24 cellular contexts compared by ENCODE assay signal in the genomic region with DNA sequence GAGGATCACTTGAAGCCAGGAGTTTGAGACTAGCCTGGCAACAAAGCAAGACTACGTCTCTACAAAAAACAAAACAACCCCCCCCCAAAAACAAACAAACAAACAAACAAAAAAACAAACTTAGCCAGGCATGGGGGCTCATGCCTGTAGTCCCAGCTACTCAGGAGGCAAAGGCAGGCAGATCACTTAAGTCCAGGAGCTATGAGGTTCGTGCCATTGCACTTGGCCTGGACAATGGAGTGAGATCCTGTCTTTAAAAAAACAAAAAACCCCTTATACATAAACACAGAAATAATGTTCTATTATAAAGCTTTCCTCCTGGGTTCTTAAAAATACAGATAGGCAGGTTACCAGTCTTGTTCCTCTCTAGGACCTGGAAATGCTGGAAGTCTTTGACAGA. TPM values are rescaled to one million over a fixed set of nuclear protein-coding genes. Genes with fewer than 3 reads are reported as not detected.
DNase-seq lines count a peak whose midpoint lies in the region; ATAC-seq, FAIRE-seq and TF ChIP-seq lines count a peak whose summit lies in the region.
"Had no signal": no experiment of that assay in that cellular context is flagged by ENCODE, and none has a peak within 500 bp of the region (broad histone marks: within the 10 kb centered on the region; RNA-seq: fewer than 3 reads in every experiment).

No MANE protein-coding gene starts in this region.

- in situ Hi-C loops in K562 (cut with MboI): no loop called here

- no peaks in the 10 kb centered on the region for H4K20me1 ChIP-seq in OCI-LY1 (ENCODE audit: insufficient read depth, low read length)
- H4K20me1 ChIP-seq in K562 (replicated peaks; ENCODE audit: control insufficient read depth, insufficient read depth, low read length): 0 out of 2 replicates have a peak, but pooled peaks cover 5% of the 10 kb centered on the region
- H4K20me1 ChIP-seq: BLaER1 had no signal

- no TSS peak for BruUV-seq in K562 (replicated peaks; lab: Mats Ljungman, UMichigan)

- H3K9ac ChIP-seq in OCI-LY1 (ENCODE audit: low read length) (no peak overlapping the region; the same call in 1 of the 2 replicates), K562 (ENCODE audit: insufficient read depth in 1 of 2, low read depth in 2 of 2, low read length in 2 of 2) (peak overlapping the region in 1 of 2 experiments; percentile 93; a peak in 3 of 4 replicates)
- H3K9ac ChIP-seq: BLaER1 had no signal

- no peak for TF ChIP-seq EP300 in K562 (IDR thresholded peaks at IDR 0.05; ENCODE audit: low read length)

- ATAC-seq in stimulated activated naive CD8-positive, alpha-beta T cell treated with anti-CD3 and anti-CD28 coated beads, Interleukin-15, amount 100 ng/mL, for 72 hours: no peak
- no peak for ATAC-seq in K562
- ATAC-seq in HG03175 (IDR thresholded peaks at IDR 0.05; ENCODE audit: unreplicated experiment): no peak
- ATAC-seq: CD8-positive, alpha-beta T cell had no signal

- H3K4me2 ChIP-seq in OCI-LY1 (ENCODE audit: low read length) (peak overlapping the region; percentile 94), K562 (ENCODE audit: insufficient read depth, low read length) (peak overlapping the region; percentile 93)
- H3K4me2 ChIP-seq: BLaER1 had no signal

- H3K36me3 ChIP-seq in OCI-LY1 (ENCODE audit: insufficient read depth, low read length): peaks cover 39% of the 10 kb centered on the region
- peaks cover 52% of the 10 kb centered on the region for H3K36me3 ChIP-seq in K562 (ENCODE audit: control insufficient read depth, insufficient read depth, low read length)
- H3K36me3 ChIP-seq: BLaER1 had no signal

- H3K9me1 ChIP-seq in K562 (ENCODE audit: control insufficient read depth, insufficient read depth, low read length): no peaks in the 10 kb centered on the region

- H3K79me2 ChIP-seq in OCI-LY1 (ENCODE audit: insufficient read depth, low read length) (peaks cover 23% of the 10 kb centered on the region), K562 (ENCODE audit: control insufficient read depth, insufficient read depth, low read length) (peaks cover 58% of the 10 kb centered on the region)

- TF ChIP-seq RAD21 in K562 (CRISPR knock-in tag; conservative IDR thresholded peaks at IDR 0.05 in 1 of 2, IDR thresholded peaks at IDR 0.05 in 1 of 2): no peak

- H2AFZ ChIP-seq in OCI-LY1 (ENCODE audit: low read length): no peak overlapping the region
- no peak overlapping the region for H2AFZ ChIP-seq in K562 (ENCODE audit: low read depth, low read length)

- peak overlapping the region; percentile 61 for H3K4me3 ChIP-seq in HL-60 (replicated peaks; ENCODE audit: insufficient read depth, low read length)
- peak overlapping the region; percentile 99 for H3K4me3 ChIP-seq in OCI-LY1 (ENCODE audit: low read depth, low read length, poor library complexity, severe bottlenecking)
- peak overlapping the region; percentile 73 for H3K4me3 ChIP-seq in K562
- H3K4me3 ChIP-seq: BLaER1 had no signal

- H3K4me3 Mint-ChIP-seq in stimulated activated naive CD8-positive, alpha-beta T cell treated with anti-CD3 and anti-CD28 coated beads, Interleukin-15, Interleukin-2, amounts not matched to agents 100 ng/mL and 50 ng/mL, for 24 hours: no peak overlapping the region
- no peak overlapping the region for H3K4me3 Mint-ChIP-seq in stimulated activated naive CD8-positive, alpha-beta T cell treated with anti-CD3 and anti-CD28 coated beads, Interleukin-15, amount 100 ng/mL, for 72 hours
- H3K4me3 Mint-ChIP-seq: B cell; CD4-positive, CD25-positive, alpha-beta regulatory T cell; HFFc6 had no signal

- no peak for FAIRE-seq in K562 (lab: Jason Lieb, UNC)
- FAIRE-seq: A204.1, G401.6, GM12892 had no signal

- CTCF ChIA-PET in K562 (lab: Yijun Ruan, JAX; ENCODE audit: low intra/inter-chr PET ratio): no interaction called here

- no peaks in the 10 kb centered on the region for H3K4me1 Mint-ChIP-seq in stimulated activated naive CD8-positive, alpha-beta T cell treated with anti-CD3 and anti-CD28 coated beads, Interleukin-15, Interleukin-2, amounts not matched to agents 100 ng/mL and 50 ng/mL, for 24 hours (ENCODE audit: low read depth)
- no peaks in the 10 kb centered on the region for H3K4me1 Mint-ChIP-seq in stimulated activated naive CD8-positive, alpha-beta T cell treated with anti-CD3 and anti-CD28 coated beads, Interleukin-15, amount 100 ng/mL, for 72 hours

- DNase-seq in stimulated activated naive CD8-positive, alpha-beta T cell treated with anti-CD3 and anti-CD28 coated beads, Interleukin-15, amount 100 ng/mL, for 72 hours: no peak
- DNase-seq in HL-60 (ENCODE audit: low read depth in 1 of 2, low spot score in 1 of 2) (no peak), K562 (ENCODE audit: extremely low read depth in 1 of 4, low spot score in 3 of 4) (no peak), NCI-H1105 treated with DMSO at 0.1 percent for 48 hours (lab: John Stamatoyannopoulos, UW) (no peak), iPS-NIHi11 (ENCODE audit: low spot score) (no peak)
- DNase-seq: CD4-positive, CD25-positive, alpha-beta regulatory T cell; CD8-positive, alpha-beta T cell; DMS153; DND-41; GOT3; H7; HCEC 1CT; HFFc6 had no signal

- POLR2A ChIA-PET in K562 (lab: Yijun Ruan, JAX): interaction anchor here (0.6 to 2.7 kb wide), 3 partner anchors 9 to 79 kb away, joined by 3 to 18 read pairs (median 4); no protein-coding TSS in a partner anchor

- no peak for TF ChIP-seq POLR2A in K562 (conservative IDR thresholded peaks at IDR 0.05)

- no peak overlapping the region for H3K27ac ChIP-seq in HL-60 (replicated peaks)
- H3K27ac ChIP-seq in OCI-LY1 (ENCODE audit: low read depth, low read length, poor library complexity, severe bottlenecking): no peak overlapping the region
- H3K27ac ChIP-seq in K562 (ENCODE audit: extremely low read depth, low read depth, low read length): peak overlapping the region; percentile 97
- H3K27ac ChIP-seq: 22Rv1, BLaER1, C4-2B had no signal

- no peaks in the 10 kb centered on the region for H3K27me3 ChIP-seq in HL-60 (ENCODE audit: insufficient read depth, poor library complexity, severe bottlenecking)
- no peaks in the 10 kb centered on the region for H3K27me3 ChIP-seq in OCI-LY1 (ENCODE audit: insufficient read depth, low read length)
- no peaks in the 10 kb centered on the region for H3K27me3 ChIP-seq in K562 (ENCODE audit: control insufficient read depth in 2 of 2, insufficient read depth in 2 of 2, low read length in 2 of 2)
- H3K27me3 ChIP-seq: BLaER1 had no signal

- WGBS in K562 (ENCODE audit: insufficient coverage, low coverage, missing lambda C conversion rate): 34% methylated on average over 2 of the region's 2 CpGs

- H3F3A ChIP-seq in OCI-LY1 (ENCODE audit: insufficient read depth, low read length): no peaks in the 10 kb centered on the region

- H3K4me1 ChIP-seq in OCI-LY1 (ENCODE audit: insufficient read depth, low read length, severe bottlenecking) (peaks cover 29% of the 10 kb centered on the region), K562 (replicated peaks in 1 of 2; ENCODE audit: control insufficient read depth in 2 of 2, insufficient read depth in 2 of 2, low read length in 2 of 2) (peaks cover 4 to 23% of the 10 kb centered on the region in 2 experiments; a peak in 4 of 5 replicates)

- no peaks in the 10 kb centered on the region for H3K9me3 ChIP-seq in OCI-LY1 (ENCODE audit: low read length)
- no peaks in the 10 kb centered on the region for H3K9me3 ChIP-seq in K562 (replicated peaks; ENCODE audit: control insufficient read depth, insufficient read depth, low read depth, low read length)
- H3K9me3 ChIP-seq: BLaER1 had no signal

- H3K27ac Mint-ChIP-seq in stimulated activated naive CD8-positive, alpha-beta T cell treated with anti-CD3 and anti-CD28 coated beads, Interleukin-15, Interleukin-2, amounts not matched to agents 100 ng/mL and 50 ng/mL, for 24 hours: peak overlapping the region; percentile 26
- H3K27ac Mint-ChIP-seq in stimulated activated naive CD8-positive, alpha-beta T cell treated with anti-CD3 and anti-CD28 coated beads, Interleukin-15, amount 100 ng/mL, for 72 hours: no peak overlapping the region
- H3K27ac Mint-ChIP-seq: B cell; CD8-positive, alpha-beta T cell; HFFc6 had no signal

- intact Hi-C loops in K562 (cut with micrococcal nuclease): no loop called here

- no peaks in the 10 kb centered on the region for H3K9me3 Mint-ChIP-seq in stimulated activated naive CD8-positive, alpha-beta T cell treated with anti-CD3 and anti-CD28 coated beads, Interleukin-15, Interleukin-2, amounts not matched to agents 100 ng/mL and 50 ng/mL, for 24 hours
- H3K9me3 Mint-ChIP-seq in stimulated activated naive CD8-positive, alpha-beta T cell treated with anti-CD3 and anti-CD28 coated beads, Interleukin-15, amount 100 ng/mL, for 72 hours: no peaks in the 10 kb centered on the region
- H3K9me3 Mint-ChIP-seq: CD4-positive, CD25-positive, alpha-beta regulatory T cell; CD8-positive, alpha-beta T cell; HFFc6 had no signal

- H3K27me3 Mint-ChIP-seq in stimulated activated naive CD8-positive, alpha-beta T cell treated with anti-CD3 and anti-CD28 coated beads, Interleukin-15, Interleukin-2, amounts not matched to agents 100 ng/mL and 50 ng/mL, for 24 hours: peaks cover 3% of the 10 kb centered on the region
- H3K27me3 Mint-ChIP-seq in stimulated activated naive CD8-positive, alpha-beta T cell treated with anti-CD3 and anti-CD28 coated beads, Interleukin-15, amount 100 ng/mL, for 72 hours: no peaks in the 10 kb centered on the region

- TF ChIP-seq CTCF in HL-60 (IDR thresholded peaks at IDR 0.05; ENCODE audit: insufficient read depth, low read length): no peak
- no peak for TF ChIP-seq CTCF in OCI-LY1 (IDR thresholded peaks at IDR 0.05; ENCODE audit: low read length)
- no peak for TF ChIP-seq CTCF in K562 (IDR thresholded peaks at IDR 0.05 in 2 of 3, conservative IDR thresholded peaks at IDR 0.05 in 1 of 3; ENCODE audit: insufficient read depth in 2 of 3, low read depth in 1 of 3, low read length in 3 of 3)

- no peaks in the 10 kb centered on the region for H3K9me2 ChIP-seq in OCI-LY1 (ENCODE audit: low read depth, low read length)

- H3K36me3 Mint-ChIP-seq in stimulated activated naive CD8-positive, alpha-beta T cell treated with anti-CD3 and anti-CD28 coated beads, Interleukin-15, Interleukin-2, amounts not matched to agents 100 ng/mL and 50 ng/mL, for 24 hours (ENCODE audit: low read depth): no peaks in the 10 kb centered on the region
- H3K36me3 Mint-ChIP-seq: CD4-positive, CD25-positive, alpha-beta regulatory T cell; CD8-positive, alpha-beta T cell had no signal

RNA-seq across cellular contexts. Expression of gene GTSF1, which starts 1.6 kb away (rescaled TPM):
- total RNA-seq in K562 (2011; cell fraction: chromatin; rRNA removed; ENCODE audit: low replicate concordance): 171 and 231 TPM in 2 replicates
- 114 and 120 TPM in 2 replicates for total RNA-seq in K562 (2011; cell fraction: nucleolus; rRNA removed)
- total RNA-seq in K562 (2011; cell fraction: nucleoplasm; rRNA removed): 142 and 195 TPM in 2 replicates
- 247 and 289 TPM in 2 replicates for total RNA-seq in K562 (2014; rRNA removed)
- total RNA-seq in K562 (2014; rRNA removed; fragmentation: Illumina TruSeq; extraction: Trizol): 426 and 493 TPM in 2 replicates
- 370 and 390 TPM in 2 replicates for total RNA-seq in K562 (2015; rRNA removed; fragmentation: Illumina TruSeq; extraction: Trizol)
- 275 and 293 TPM in 2 replicates for total RNA-seq in K562 (2021)
- 755 and 772 TPM in 2 replicates for polyA plus RNA-seq in K562 (2011; rRNA removed)
- 401 and 610 TPM in 2 replicates for polyA plus RNA-seq in K562 (2011; cell fraction: cytosol; rRNA removed)
- polyA plus RNA-seq in K562 (2011; cell fraction: nucleus; rRNA removed): 280 and 410 TPM in 2 replicates
- polyA plus RNA-seq in K562 (2012): 413 and 440 TPM in 2 replicates
- 506 and 588 TPM in 2 replicates for polyA plus RNA-seq in K562 (2014; fragmentation: Illumina TruSeq; extraction: Trizol)
- polyA plus RNA-seq in K562 (2014; fragmentation: Nextera tagmentation; extraction: Ambion mirVana): 1,000 to 10,000 TPM; 1,162 to 1,335 TPM
- 490 and 525 TPM in 2 replicates for polyA plus RNA-seq in K562 (2014; rRNA removed)
- 316 and 357 TPM in 2 replicates for polyA minus RNA-seq in K562 (2011; rRNA and poly(A)+ RNA removed)
- 105 and 110 TPM in 2 replicates for polyA minus RNA-seq in K562 (2011; cell fraction: cytosol; rRNA and poly(A)+ RNA removed)
- 61.3 and 121 TPM in 2 replicates for polyA minus RNA-seq in K562 (2011; cell fraction: nucleus; rRNA and poly(A)+ RNA removed)
- total RNA-seq: HFFc6 had no signal
- polyA plus RNA-seq: AG04450 had no signal

RNA-seq across cellular contexts. Expression of gene NCKAP1L, which starts 25.8 kb away (rescaled TPM):
- 19.1 and 19.6 TPM in 2 replicates for total RNA-seq in K562 (2011; cell fraction: chromatin; rRNA removed; ENCODE audit: low replicate concordance)
- total RNA-seq in K562 (2011; cell fraction: nucleolus; rRNA removed): 7.2 and 7.8 TPM in 2 replicates
- total RNA-seq in K562 (2011; cell fraction: nucleoplasm; rRNA removed): 10.0 and 15.0 TPM in 2 replicates
- total RNA-seq in K562 (2014; rRNA removed) (19.3 and 32.9 TPM in 2 replicates), K562 (2014; rRNA removed; fragmentation: Illumina TruSeq; extraction: Trizol) (34.5 and 41.6 TPM in 2 replicates), K562 (2015; rRNA removed; fragmentation: Illumina TruSeq; extraction: Trizol) (48.2 and 53.9 TPM in 2 replicates), K562 (2021) (29.3 and 30.4 TPM in 2 replicates)
- polyA plus RNA-seq in K562 (2011; rRNA removed) (19.9 and 70.0 TPM in 2 replicates), K562 (2014; fragmentation: Illumina TruSeq; extraction: Trizol) (29.0 and 30.7 TPM in 2 replicates), K562 (2014; fragmentation: Nextera tagmentation; extraction: Ambion mirVana) (10 to 100 TPM; 12.6 to 29.1 TPM), K562 (2014; rRNA removed) (19.7 and 21.1 TPM in 2 replicates)
- 13.8 and 66.9 TPM in 2 replicates for polyA plus RNA-seq in K562 (2011; cell fraction: cytosol; rRNA removed)
- polyA plus RNA-seq in K562 (2011; cell fraction: nucleus; rRNA removed): 17.9 and 90.8 TPM in 2 replicates
- 40.5 and 54.5 TPM in 2 replicates for polyA plus RNA-seq in K562 (2012)
- polyA minus RNA-seq in K562 (2011; rRNA and poly(A)+ RNA removed): 29.9 and 129 TPM in 2 replicates
- 9.1 and 28.6 TPM in 2 replicates for polyA minus RNA-seq in K562 (2011; cell fraction: cytosol; rRNA and poly(A)+ RNA removed)
- 6.9 and 56.2 TPM in 2 replicates for polyA minus RNA-seq in K562 (2011; cell fraction: nucleus; rRNA and poly(A)+ RNA removed)
- total RNA-seq: H7 had no signal
- polyA plus RNA-seq: AG04450 had no signal

RNA-seq across cellular contexts. Expression of gene ITGA5, which starts 52.7 kb away (rescaled TPM):
- 326 and 672 TPM in 2 replicates for total RNA-seq in K562 (2011; cell fraction: chromatin; rRNA removed; ENCODE audit: low replicate concordance)
- 425 and 592 TPM in 2 replicates for total RNA-seq in K562 (2011; cell fraction: nucleolus; rRNA removed)
- total RNA-seq in K562 (2011; cell fraction: nucleoplasm; rRNA removed): 368 and 393 TPM in 2 replicates
- total RNA-seq in K562 (2014; rRNA removed) (47.4 and 59.0 TPM in 2 replicates), K562 (2014; rRNA removed; fragmentation: Illumina TruSeq; extraction: Trizol) (41.7 and 49.0 TPM in 2 replicates), K562 (2015; rRNA removed; fragmentation: Illumina TruSeq; extraction: Trizol) (33.7 and 34.5 TPM in 2 replicates), K562 (2021) (71.0 and 75.2 TPM in 2 replicates)
- polyA plus RNA-seq in K562 (2011; rRNA removed) (55.5 and 114 TPM in 2 replicates), K562 (2014; fragmentation: Illumina TruSeq; extraction: Trizol) (82.1 and 82.8 TPM in 2 replicates), K562 (2014; fragmentation: Nextera tagmentation; extraction: Ambion mirVana) (1 to 10 TPM; 9.1 to 9.2 TPM), K562 (2014; rRNA removed) (34.0 and 36.0 TPM in 2 replicates)
- 44.7 and 52.4 TPM in 2 replicates for polyA plus RNA-seq in K562 (2011; cell fraction: cytosol; rRNA removed)
- 273 and 364 TPM in 2 replicates for polyA plus RNA-seq in K562 (2011; cell fraction: nucleus; rRNA removed)
- 58.8 and 103 TPM in 2 replicates for polyA plus RNA-seq in K562 (2012)
- 104 and 113 TPM in 2 replicates for polyA minus RNA-seq in K562 (2011; rRNA and poly(A)+ RNA removed)
- 72.0 and 119 TPM in 2 replicates for polyA minus RNA-seq in K562 (2011; cell fraction: cytosol; rRNA and poly(A)+ RNA removed)
- polyA minus RNA-seq in K562 (2011; cell fraction: nucleus; rRNA and poly(A)+ RNA removed): 150 and 186 TPM in 2 replicates
